ENCODE assay signal across 20 cellular contexts in the genomic region with DNA sequence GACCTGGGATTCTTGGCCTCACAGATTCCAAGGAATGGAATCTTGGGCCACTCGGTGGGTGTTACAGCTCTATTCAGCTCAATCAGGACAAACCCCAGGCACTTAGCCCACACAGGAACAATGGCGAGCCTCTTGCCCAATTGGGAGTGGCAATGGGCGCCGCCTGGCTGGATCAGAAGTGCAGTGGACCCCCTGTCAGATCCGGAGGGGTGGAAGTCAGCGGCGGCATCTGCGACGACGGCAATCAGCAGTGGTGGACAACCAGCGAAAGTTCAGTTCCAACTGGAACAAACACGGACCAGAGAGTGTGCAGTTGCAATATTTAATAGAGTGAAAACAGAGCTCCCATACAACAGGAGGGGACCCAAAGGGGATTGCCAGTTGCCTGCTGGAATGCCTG.
DNase-seq lines count a peak whose midpoint lies in the region; ATAC-seq, FAIRE-seq and TF ChIP-seq lines count a peak whose summit lies in the region.
"Had no signal": no experiment of that assay in that cellular context is flagged by ENCODE, and none has a peak within 500 bp of the region (broad histone marks: within the 10 kb centered on the region; RNA-seq: fewer than 3 reads in every experiment).

No MANE protein-coding gene starts in this region.

- no peaks in the 10 kb centered on the region for H3K27me3 ChIP-seq in neuronal stem cell (ENCODE audit: control insufficient read depth in 3 of 3, insufficient read depth in 3 of 3, low read depth in 1 of 3, low read length in 3 of 3)
- no peaks in the 10 kb centered on the region for H3K27me3 ChIP-seq in mesenchymal stem cell (ENCODE audit: control insufficient read depth in 1 of 2, insufficient read depth in 1 of 2, low read length in 2 of 2)
- H3K27me3 ChIP-seq: BLaER1 treated with 17β-estradiol and CSF1 and Interleukin-3, amounts not matched to agents 10 nM and 100 nM had no signal

- H2AK5ac ChIP-seq in neuronal stem cell (ENCODE audit: low read depth, low read length) = no peak overlapping the region
- no peak overlapping the region for H2AK5ac ChIP-seq in mesenchymal stem cell (ENCODE audit: low read length, severe bottlenecking)

- no peak overlapping the region for H3K27ac ChIP-seq in kidney (ENCODE audit: low read depth in 2 of 2, low read length in 2 of 2)
- no peak overlapping the region for H3K27ac ChIP-seq in neuronal stem cell (replicated peaks; ENCODE audit: low read length)
- no peak overlapping the region for H3K27ac ChIP-seq in mesenchymal stem cell (ENCODE audit: low read length, poor library complexity, severe bottlenecking)
- H3K27ac ChIP-seq: 22Rv1; A549; BLaER1 treated with 17β-estradiol and CSF1 and Interleukin-3, amounts not matched to agents 10 nM and 100 nM; C4-2B had no signal

- no peak overlapping the region for H3K23ac ChIP-seq in neuronal stem cell (ENCODE audit: low read depth, low read length, poor library complexity)
- no peak overlapping the region for H3K23ac ChIP-seq in mesenchymal stem cell (ENCODE audit: low read length in 2 of 2)

- no peak for TF ChIP-seq CTCF in kidney (IDR thresholded peaks at IDR 0.05; ENCODE audit: borderline replicate concordance, extremely low read depth, insufficient read depth)

- no peak overlapping the region for H2BK5ac ChIP-seq in neuronal stem cell (ENCODE audit: low read length)
- H2BK5ac ChIP-seq in mesenchymal stem cell (ENCODE audit: low read depth, low read length, poor library complexity, severe bottlenecking) = no peak overlapping the region

- H2AFZ ChIP-seq in neuronal stem cell (ENCODE audit: low read length) = peak overlapping the region; percentile 3
- no peak overlapping the region for H2AFZ ChIP-seq in mesenchymal stem cell (ENCODE audit: low read depth, low read length)

- no peaks in the 10 kb centered on the region for H3K4me1 ChIP-seq in kidney (ENCODE audit: control insufficient read depth in 1 of 2, insufficient read depth in 1 of 2, low read depth in 1 of 2, low read length in 2 of 2)
- H3K4me1 ChIP-seq in neuronal stem cell (ENCODE audit: control insufficient read depth in 2 of 2, insufficient read depth in 1 of 2, low read depth in 1 of 2, low read length in 2 of 2) = no peaks in the 10 kb centered on the region
- H3K4me1 ChIP-seq in mesenchymal stem cell (ENCODE audit: control insufficient read depth, insufficient read depth, low read depth, low read length) = no peaks in the 10 kb centered on the region
- H3K4me1 ChIP-seq: A549; BLaER1 treated with 17β-estradiol and CSF1 and Interleukin-3, amounts not matched to agents 10 nM and 100 nM; Caco-2 had no signal

- no peak for ATAC-seq in Right ventricle myocardium inferior
- no peak for ATAC-seq in GM18861 (IDR thresholded peaks at IDR 0.05; ENCODE audit: unreplicated experiment)
- ATAC-seq: A549; CD8-positive, alpha-beta T cell had no signal

- no peak for FAIRE-seq in kidney (lab: Jason Lieb, UNC)
- FAIRE-seq: A549, D721Med, G401.6, GM12891 had no signal

- H3K4me3 ChIP-seq in kidney (ENCODE audit: low read length in 2 of 2) (no peak overlapping the region), neuronal stem cell (ENCODE audit: low read length in 2 of 2) (no peak overlapping the region), mesenchymal stem cell (ENCODE audit: insufficient read depth in 1 of 2, low read depth in 1 of 2, low read length in 2 of 2) (no peak overlapping the region)
- H3K4me3 ChIP-seq: A549; BLaER1 treated with 17β-estradiol and CSF1 and Interleukin-3, amounts not matched to agents 10 nM and 100 nM had no signal

- no CpG with 5 or more reads among the region's 12 CpGs for whole genome bisulfite sequencing in neuronal stem cell (ENCODE audit: extremely low coverage in 2 of 2, insufficient read length in 2 of 2, insufficient replicate concordance in 1 of 2), 2 donors
- WGBS in mesenchymal stem cell = 93% methylated on average over 12 of the region's 12 CpGs

- no peak overlapping the region for H2BK120ac ChIP-seq in neuronal stem cell (ENCODE audit: low read depth, low read length)
- H2BK120ac ChIP-seq in mesenchymal stem cell (ENCODE audit: low read depth, low read length) = no peak overlapping the region

- H3K14ac ChIP-seq in neuronal stem cell (ENCODE audit: low read length) = no peak overlapping the region
- no peak overlapping the region for H3K14ac ChIP-seq in mesenchymal stem cell (ENCODE audit: low read length in 2 of 2)

- H4K8ac ChIP-seq in neuronal stem cell (ENCODE audit: low read depth, low read length) = no peak overlapping the region
- H4K8ac ChIP-seq in mesenchymal stem cell (ENCODE audit: low read length) = no peak overlapping the region

- H3K9ac ChIP-seq in kidney (ENCODE audit: low read length in 2 of 2) (no peak overlapping the region), neuronal stem cell (ENCODE audit: low read depth, low read length, poor library complexity) (no peak overlapping the region), mesenchymal stem cell (ENCODE audit: low read length) (no peak overlapping the region)
- H3K9ac ChIP-seq: BLaER1 treated with 17β-estradiol and CSF1 and Interleukin-3, amounts not matched to agents 10 nM and 100 nM had no signal

- H3K79me1 ChIP-seq in neuronal stem cell (ENCODE audit: low read depth, low read length) (no peaks in the 10 kb centered on the region), mesenchymal stem cell (replicated peaks; ENCODE audit: low read length, poor library complexity, severe bottlenecking) (no peaks in the 10 kb centered on the region)

- H4K91ac ChIP-seq in neuronal stem cell (ENCODE audit: low read depth, low read length, poor library complexity) (no peak overlapping the region), mesenchymal stem cell (ENCODE audit: low read length) (no peak overlapping the region)

- DNase-seq in Right ventricle myocardium inferior (ENCODE audit: missing footprints) (peak; percentile 50), cardiac septum (ENCODE audit: low spot score) (no peak), kidney (peak; percentile 48), neuronal stem cell (ENCODE audit: low spot score) (no peak), mesenchymal stem cell (no peak)
- DNase-seq in activated naive CD4-positive, alpha-beta T cell treated with anti-CD3 and anti-CD28 coated beads, Interleukin-2, amount 50 U/mL, for 16 hours = no peak
- DNase-seq: AML-193; Caco-2; Calu3; CD8-positive, alpha-beta T cell; DMS79 treated with DMSO at 0.1 percent for 48 hours; GF-D8 had no signal

- peaks cover 0 to 4% of the 10 kb centered on the region in 2 donors for H3K9me3 ChIP-seq in kidney (ENCODE audit: control insufficient read depth in 1 of 2, low read length in 2 of 2)
- H3K9me3 ChIP-seq in neuronal stem cell (replicated peaks in 1 of 2; ENCODE audit: control insufficient read depth in 2 of 2, insufficient read depth in 1 of 2, low read depth in 1 of 2, low read length in 2 of 2) = peaks cover 0 to 2% of the 10 kb centered on the region in 2 donors
- H3K9me3 ChIP-seq in mesenchymal stem cell (ENCODE audit: control insufficient read depth, low read length) = peaks cover 4% of the 10 kb centered on the region
- H3K9me3 ChIP-seq: A549, Caco-2 had no signal

- intact Hi-C loops in Right ventricle myocardium inferior (cut with DNase I) (no loop called here), cardiac septum (cut with DNase I) (no loop called here), kidney (cut with DNase I) (no loop called here)

- H3K4me2 ChIP-seq in neuronal stem cell (ENCODE audit: insufficient read depth, low read length, poor library complexity, severe bottlenecking) (no peak overlapping the region), mesenchymal stem cell (ENCODE audit: low read length, poor library complexity, severe bottlenecking) (no peak overlapping the region)
- H3K4me2 ChIP-seq: A549; BLaER1 treated with 17β-estradiol and CSF1 and Interleukin-3, amounts not matched to agents 10 nM and 100 nM had no signal

- no peak overlapping the region for H2BK15ac ChIP-seq in neuronal stem cell (ENCODE audit: low read length)
- H2BK15ac ChIP-seq in mesenchymal stem cell (ENCODE audit: low read depth, poor library complexity, severe bottlenecking) = no peak overlapping the region

- H3K4ac ChIP-seq in neuronal stem cell (ENCODE audit: low read length) (no peak overlapping the region), mesenchymal stem cell (ENCODE audit: low read depth in 1 of 2, low read length in 2 of 2) (no peak overlapping the region)

- no peaks in the 10 kb centered on the region for H3K36me3 ChIP-seq in kidney (ENCODE audit: control insufficient read depth in 1 of 2, insufficient read depth in 2 of 2, low read length in 2 of 2)
- no peaks in the 10 kb centered on the region for H3K36me3 ChIP-seq in neuronal stem cell (replicated peaks in 1 of 2; ENCODE audit: control insufficient read depth in 2 of 2, insufficient read depth in 2 of 2, low read length in 2 of 2)
- no peaks in the 10 kb centered on the region for H3K36me3 ChIP-seq in mesenchymal stem cell (ENCODE audit: control insufficient read depth in 1 of 2, insufficient read depth in 2 of 2, low read depth in 1 of 2, low read length in 2 of 2)
- H3K36me3 ChIP-seq: BLaER1 treated with 17β-estradiol and CSF1 and Interleukin-3, amounts not matched to agents 10 nM and 100 nM had no signal

- H2BK12ac ChIP-seq in neuronal stem cell (ENCODE audit: low read length) = no peak overlapping the region
- no peak overlapping the region for H2BK12ac ChIP-seq in mesenchymal stem cell (ENCODE audit: low read length in 2 of 2)

- H3K18ac ChIP-seq in neuronal stem cell (ENCODE audit: low read length) (no peak overlapping the region), mesenchymal stem cell (ENCODE audit: low read depth in 1 of 2, low read length in 2 of 2) (no peak overlapping the region)

Comparison
In these comparisons a context has a peak if more than half of its experiments do, and no peak if none do; other contexts are left out.
1. DNase-seq: peak in Right ventricle myocardium inferior (single experiment) and kidney (single experiment); none in cardiac septum (single experiment), neuronal stem cell (single experiment), mesenchymal stem cell (single experiment) and activated naive CD4-positive, alpha-beta T cell treated with anti-CD3 and anti-CD28 coated beads, Interleukin-2, amount 50 U/mL, for 16 hours (single experiment).